Comparison of ENCODE assay signal across 18 cellular contexts in the genomic region with DNA sequence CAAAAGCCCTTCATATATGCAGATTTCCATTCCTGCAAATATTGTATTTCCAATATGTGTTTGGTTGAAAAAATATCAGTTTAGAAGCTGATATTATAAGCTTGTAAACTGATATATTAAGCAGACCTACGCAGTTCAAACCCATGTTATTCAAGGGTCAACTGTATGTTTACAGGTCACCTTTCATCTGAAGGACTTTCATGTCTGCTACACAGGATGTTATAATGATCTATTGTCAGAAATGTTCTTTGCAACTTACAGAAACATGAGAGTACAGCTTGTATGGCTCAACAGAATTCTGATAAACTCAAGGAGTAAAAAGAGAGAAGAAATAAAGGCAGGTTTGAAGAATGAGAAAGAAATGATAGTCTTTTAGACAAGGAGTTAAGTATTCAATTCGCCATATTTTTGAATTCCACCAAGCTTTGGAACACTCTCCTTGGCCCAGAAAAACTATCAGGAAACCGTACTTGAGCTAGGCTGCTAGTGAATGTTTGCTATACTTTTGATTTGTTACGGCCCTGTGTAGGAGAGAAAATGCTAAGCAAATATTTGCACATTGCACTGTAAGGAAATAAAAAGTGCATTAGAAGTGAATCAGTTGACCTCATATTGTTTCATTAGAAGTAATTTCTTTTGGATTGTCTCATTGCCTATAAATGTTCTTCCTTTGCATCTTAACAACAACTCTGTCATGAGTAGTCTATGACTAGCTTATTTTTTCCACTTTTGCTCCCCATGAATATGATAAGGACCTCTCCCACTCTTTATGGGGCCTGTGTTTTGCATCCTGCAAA.
DNase-seq lines count a peak whose midpoint lies in the region; ATAC-seq and TF ChIP-seq lines count a peak whose summit lies in the region.
"Had no signal": no experiment of that assay in that cellular context is flagged by ENCODE, and none has a peak within 500 bp of the region (broad histone marks: within the 10 kb centered on the region; RNA-seq: fewer than 3 reads in every experiment).

No MANE protein-coding gene starts in this region.

- H3K4me3 ChIP-seq in skeletal muscle satellite cell (ENCODE audit: low read length), result no peak overlapping the region

- H3K9me3 Mint-ChIP-seq in type B pancreatic cell, result no peaks in the 10 kb centered on the region

- peak overlapping the region; percentile 65 for H3K9ac ChIP-seq in skeletal muscle satellite cell (ENCODE audit: low read depth, low read length)
- H3K9ac ChIP-seq: KMS-11 had no signal

- peaks cover 9% of the 10 kb centered on the region for H3K4me1 Mint-ChIP-seq in type B pancreatic cell (ENCODE audit: unreplicated experiment)

- peaks cover 4% of the 10 kb centered on the region for H3K36me3 Mint-ChIP-seq in type B pancreatic cell

- no peak for ATAC-seq in HG03139 (IDR thresholded peaks at IDR 0.05; ENCODE audit: unreplicated experiment)
- ATAC-seq: foreskin keratinocyte had no signal

- no peaks in the 10 kb centered on the region for H3K27me3 Mint-ChIP-seq in type B pancreatic cell

- no peaks in the 10 kb centered on the region for H3K9me3 ChIP-seq in skeletal muscle satellite cell (replicated peaks; ENCODE audit: low read length)

- H3K27ac Mint-ChIP-seq in type B pancreatic cell, result no peak overlapping the region

- no peak for TF ChIP-seq CTCF in type B pancreatic cell (conservative IDR thresholded peaks at IDR 0.05)

- no peak overlapping the region for H3K4me3 Mint-ChIP-seq in type B pancreatic cell

- peak overlapping the region; percentile 70 for H3K27ac ChIP-seq in epithelial cell of prostate
- H3K27ac ChIP-seq: foreskin keratinocyte, KMS-11 had no signal

- no peaks in the 10 kb centered on the region for H3K36me3 ChIP-seq in skeletal muscle satellite cell (ENCODE audit: insufficient read depth, low read length)

- H3K4me2 ChIP-seq in skeletal muscle satellite cell (ENCODE audit: low read length), result peak overlapping the region; percentile 54
- H3K4me2 ChIP-seq: KMS-11 had no signal

- no peaks in the 10 kb centered on the region for H3K27me3 ChIP-seq in skeletal muscle satellite cell (ENCODE audit: control insufficient read depth, insufficient read depth, low read length)
- H3K27me3 ChIP-seq: foreskin keratinocyte had no signal

- peaks cover 40% of the 10 kb centered on the region for H3K4me1 ChIP-seq in skeletal muscle satellite cell (ENCODE audit: control insufficient read depth, insufficient read depth, low read length)

- DNase-seq in NCI-H510A treated with DMSO at 0.1 percent for 48 hours (lab: John Stamatoyannopoulos, UW) (peak; percentile 2), NCI-H510A (lab: John Stamatoyannopoulos, UW) (no peak), NCI-H748 (lab: John Stamatoyannopoulos, UW; ENCODE audit: unreplicated experiment) (peak; percentile 60), epithelial cell of prostate (ENCODE audit: low read depth, low spot score) (peak; percentile 10), type B pancreatic cell (ENCODE audit: extremely low spot score, unreplicated experiment) (no peak)
- DNase-seq in stimulated activated CD4-positive, alpha-beta T cell treated with anti-CD3 and anti-CD28 coated beads, Interleukin-1b, Interleukin-23, amount 100 ng/mL, for 48 hours, result no peak
- DNase-seq: activated naive CD4-positive, alpha-beta T cell treated with anti-CD3 and anti-CD28 coated beads, Interleukin-2, amount 50 U/mL, for 16 hours; effector CD4-positive, alpha-beta T cell; GDM1; NCI-H2029; NCI-H526; stimulated activated CD4-positive, alpha-beta T cell treated with anti-CD3 and anti-CD28 coated beads, Interleukin-12 subunit alpha, Interleukin-12 subunit beta, amount 100 ng/mL, for 4 hours; stimulated activated naive CD4-positive, alpha-beta T cell; trophoblast cell had no signal

Comparison
In these comparisons a context has a peak if more than half of its experiments do, and no peak if none do; other contexts are left out.
1. DNase-seq: peak in NCI-H510A treated with DMSO at 0.1 percent for 48 hours (single experiment), NCI-H748 (single experiment) and epithelial cell of prostate (single experiment); none in NCI-H510A (single experiment), stimulated activated CD4-positive, alpha-beta T cell treated with anti-CD3 and anti-CD28 coated beads, Interleukin-1b, Interleukin-23, amount 100 ng/mL, for 48 hours (single experiment) and type B pancreatic cell (single experiment).